ENCODE assay signal across 8 cellular contexts in genomic region chr5:151115272-151115905, GRCh38. TPM values are rescaled to one million over a fixed set of nuclear protein-coding genes. Genes with fewer than 3 reads are reported as not detected.
DNase-seq lines count a peak whose midpoint lies in the region; ATAC-seq, FAIRE-seq and TF ChIP-seq lines count a peak whose summit lies in the region.

No MANE protein-coding gene starts in this region.

- TF ChIP-seq CTCF in D721Med (IDR thresholded peaks at IDR 0.05; ENCODE audit: insufficient read depth, missing control alignments) (peak; percentile 93), coronary artery (IDR thresholded peaks at IDR 0.05) (peak; percentile 93), lower leg skin (IDR thresholded peaks at IDR 0.05) (peak in 1 of 3 donors; percentile 94)

- intact Hi-C loops in lower leg skin (cut with DNase I; ENCODE audit: low total_unique reads), result loop anchor here (5.0 kb wide), 2 partner anchors 63 to 118 kb away; no protein-coding TSS in a partner anchor

- ATAC-seq in HG02610 (IDR thresholded peaks at IDR 0.05; ENCODE audit: unreplicated experiment) (peak; percentile 33), GM21786 (IDR thresholded peaks at IDR 0.05; ENCODE audit: unreplicated experiment) (no peak)

- H3K27ac ChIP-seq in coronary artery, result peak overlapping the region in 1 of 2 donors; percentile 2

- DNase-seq in D721Med (ENCODE audit: insufficient read length, low spot score) (peak; percentile 70), NCI-H460 (ENCODE audit: extremely low read depth, low read depth) (peak; percentile 61), coronary artery (ENCODE audit: low spot score) (peak; percentile 83), lower leg skin (ENCODE audit: low spot score in 2 of 2) (peak; percentile 68 to 96)
- peak; percentile 72 for DNase-seq in activated CD4-positive, alpha-beta T cell treated with anti-CD3 and anti-CD28 coated beads, Interleukin-2, amount 50 U/mL, for 1 hour
- DNase-seq in stimulated activated CD4-positive, alpha-beta T cell treated with anti-CD3 and anti-CD28 coated beads, TNF-alpha, amount 100 ng/mL, for 48 hours (ENCODE audit: low read depth in 3 of 3), result peak; percentile 33 to 73 (median 64)

- no peak overlapping the region for H3K4me3 ChIP-seq in coronary artery
- no peak overlapping the region for H3K4me3 ChIP-seq in lower leg skin (ENCODE audit: low read depth, poor library complexity, severe bottlenecking)

- 4 to 5% methylated on average over 7 of the region's 7 CpGs for WGBS in lower leg skin, 2 donors

- no peak for FAIRE-seq in D721Med (lab: Jason Lieb, UNC)

- TF ChIP-seq POLR2A in lower leg skin (IDR thresholded peaks at IDR 0.05), result no peak

RNA-seq across cellular contexts. Expression of gene TNIP1, which starts 34.6 kb away (rescaled TPM):
- total RNA-seq in NCI-H460 (2014; rRNA removed; shearing (Covaris generic)), result 44.0 and 48.3 TPM in 2 replicates
- polyA plus RNA-seq in NCI-H460 (2014; cell fraction: nucleus; rRNA removed), result 37.1 and 37.9 TPM in 2 replicates
- 100 to 1,000 TPM in 1 of 4 donors, 10 to 100 TPM in 3; 91.2 to 123 (median 98.1) TPM for total RNA-seq in lower leg skin

RNA-seq across cellular contexts. Expression of gene ANXA6, which starts 42.2 kb away (rescaled TPM):
- 26.0 and 30.6 TPM in 2 replicates for total RNA-seq in NCI-H460 (2014; rRNA removed; shearing (Covaris generic))
- 69.5 and 69.6 TPM in 2 replicates for polyA plus RNA-seq in NCI-H460 (2014; cell fraction: nucleus; rRNA removed)
- total RNA-seq in lower leg skin, result 10 to 100 TPM; 34.2 to 68.4 (median 43.3) TPM
